16 cellular contexts compared by ENCODE assay signal in the genomic region with DNA sequence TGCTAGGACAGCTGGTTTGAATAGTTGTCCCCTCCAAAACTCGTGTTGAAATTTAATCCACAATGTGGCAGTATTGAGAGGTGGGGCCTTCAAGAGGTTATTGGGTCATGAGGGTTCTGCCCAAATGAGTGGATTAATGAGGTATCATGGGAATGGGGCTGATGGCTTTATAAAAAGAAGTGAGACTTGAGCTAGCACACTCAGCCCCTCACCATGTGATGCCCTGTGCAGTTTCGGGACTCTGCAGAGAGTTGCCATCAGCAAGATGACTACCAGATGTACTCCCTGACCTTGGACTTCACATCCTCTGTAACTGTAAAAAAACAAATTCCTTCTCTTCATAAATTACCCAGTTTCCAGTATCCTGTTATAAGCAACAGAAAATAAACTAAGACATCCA. TPM values are rescaled to one million over a fixed set of nuclear protein-coding genes. Genes with fewer than 3 reads are reported as not detected.
DNase-seq lines count a peak whose midpoint lies in the region; ATAC-seq and TF ChIP-seq lines count a peak whose summit lies in the region.
"Had no signal": no experiment of that assay in that cellular context is flagged by ENCODE, and none has a peak within 500 bp of the region (broad histone marks: within the 10 kb centered on the region; RNA-seq: fewer than 3 reads in every experiment).

No MANE protein-coding gene starts in this region.

- no peak for ATAC-seq in stimulated activated effector memory CD8-positive, alpha-beta T cell treated with anti-CD3 and anti-CD28 coated beads, Interleukin-12 subunit alpha, Interleukin-12 subunit beta, amount 100 ng/mL, for 72 hours
- no peak for ATAC-seq in left lobe of liver
- ATAC-seq: CD8-positive, alpha-beta T cell; GM12878 had no signal

- H3K4me3 ChIP-seq in HFF-Myc (replicated peaks; ENCODE audit: low read depth, low read length), result no peak overlapping the region
- H3K4me3 ChIP-seq in fibroblast of villous mesenchyme (ENCODE audit: low read depth, low read length), result no peak overlapping the region
- H3K4me3 ChIP-seq: BLaER1 treated with 17β-estradiol and CSF1 and Interleukin-3, amounts not matched to agents 10 nM and 100 nM; GM12878 had no signal

- H3K36me3 Mint-ChIP-seq in stimulated activated effector memory CD8-positive, alpha-beta T cell treated with anti-CD3 and anti-CD28 coated beads, Interleukin-12 subunit alpha, Interleukin-12 subunit beta, amount 100 ng/mL, for 72 hours, result peaks cover 31% of the 10 kb centered on the region
- H3K36me3 Mint-ChIP-seq in activated naive CD8-positive, alpha-beta T cell treated with anti-CD3 and anti-CD28 coated beads for 36 hours, result peaks cover 17% of the 10 kb centered on the region

- DNase-seq in HFF-Myc (ENCODE audit: extremely low read depth, low read depth), result peak; percentile 41
- DNase-seq in fibroblast of villous mesenchyme (ENCODE audit: low read depth), result peak; percentile 16
- DNase-seq in stimulated activated effector memory CD8-positive, alpha-beta T cell treated with anti-CD3 and anti-CD28 coated beads, Interleukin-12 subunit alpha, Interleukin-12 subunit beta, amount 100 ng/mL, for 72 hours (ENCODE audit: low spot score in 2 of 2), result no peak
- DNase-seq in left lobe of liver (ENCODE audit: low spot score), result no peak
- no peak for DNase-seq in NOMO-1 treated with dmso at 0.1 percent for 144 hours (lab: John Stamatoyannopoulos, UW; ENCODE audit: unreplicated experiment)
- no peak for DNase-seq in activated naive CD8-positive, alpha-beta T cell treated with anti-CD3 and anti-CD28 coated beads for 36 hours
- DNase-seq: Calu3; CD8-positive, alpha-beta T cell; DMS79 treated with DMSO at 0.1 percent for 48 hours; EL; GOT3; H9; IMR-90 had no signal

- H3K4me1 Mint-ChIP-seq in stimulated activated effector memory CD8-positive, alpha-beta T cell treated with anti-CD3 and anti-CD28 coated beads, Interleukin-12 subunit alpha, Interleukin-12 subunit beta, amount 100 ng/mL, for 72 hours, result peaks cover under 1% of the 10 kb centered on the region
- peaks cover 7% of the 10 kb centered on the region for H3K4me1 Mint-ChIP-seq in activated naive CD8-positive, alpha-beta T cell treated with anti-CD3 and anti-CD28 coated beads for 36 hours

- H3K27ac Mint-ChIP-seq in stimulated activated effector memory CD8-positive, alpha-beta T cell treated with anti-CD3 and anti-CD28 coated beads, Interleukin-12 subunit alpha, Interleukin-12 subunit beta, amount 100 ng/mL, for 72 hours, result peak overlapping the region; percentile 8
- H3K27ac Mint-ChIP-seq in activated naive CD8-positive, alpha-beta T cell treated with anti-CD3 and anti-CD28 coated beads for 36 hours, result no peak overlapping the region
- H3K27ac Mint-ChIP-seq: B cell; CD8-positive, alpha-beta T cell; H9 had no signal

- H3K27me3 Mint-ChIP-seq in activated naive CD8-positive, alpha-beta T cell treated with anti-CD3 and anti-CD28 coated beads for 36 hours, result no peaks in the 10 kb centered on the region
- H3K27me3 Mint-ChIP-seq: B cell had no signal

- H3K9me3 Mint-ChIP-seq in stimulated activated effector memory CD8-positive, alpha-beta T cell treated with anti-CD3 and anti-CD28 coated beads, Interleukin-12 subunit alpha, Interleukin-12 subunit beta, amount 100 ng/mL, for 72 hours, result no peaks in the 10 kb centered on the region
- no peaks in the 10 kb centered on the region for H3K9me3 Mint-ChIP-seq in activated naive CD8-positive, alpha-beta T cell treated with anti-CD3 and anti-CD28 coated beads for 36 hours
- H3K9me3 Mint-ChIP-seq: CD8-positive, alpha-beta T cell; H9 had no signal

- TF ChIP-seq CTCF in HFF-Myc (IDR thresholded peaks at IDR 0.05; ENCODE audit: low read depth, low read length, missing control alignments) (no peak), fibroblast of villous mesenchyme (IDR thresholded peaks at IDR 0.05; ENCODE audit: insufficient read depth, low read depth, low read length) (no peak)

- no peak overlapping the region for H3K4me3 Mint-ChIP-seq in stimulated activated effector memory CD8-positive, alpha-beta T cell treated with anti-CD3 and anti-CD28 coated beads, Interleukin-12 subunit alpha, Interleukin-12 subunit beta, amount 100 ng/mL, for 72 hours
- H3K4me3 Mint-ChIP-seq in activated naive CD8-positive, alpha-beta T cell treated with anti-CD3 and anti-CD28 coated beads for 36 hours, result no peak overlapping the region
- H3K4me3 Mint-ChIP-seq: B cell; CD8-positive, alpha-beta T cell; H9 had no signal

RNA-seq across cellular contexts. Expression of a gene that starts 33.1 kb away (rescaled TPM):
- total RNA-seq in fibroblast of villous mesenchyme, result 29.0 and 45.3 TPM in 2 replicates
- 8.0 TPM for total RNA-seq in left lobe of liver
- total RNA-seq in activated naive CD8-positive, alpha-beta T cell treated with anti-CD3 and anti-CD28 coated beads for 36 hours, result 10 to 100 TPM; 18.3 to 18.8 TPM

Comparison
In these comparisons a context has a peak if more than half of its experiments do, and no peak if none do; other contexts are left out.
1. DNase-seq: peak in HFF-Myc (single experiment) and fibroblast of villous mesenchyme (single experiment); none in stimulated activated effector memory CD8-positive, alpha-beta T cell treated with anti-CD3 and anti-CD28 coated beads, Interleukin-12 subunit alpha, Interleukin-12 subunit beta, amount 100 ng/mL, for 72 hours (0 of 2), left lobe of liver (single experiment), NOMO-1 treated with dmso at 0.1 percent for 144 hours (single experiment) and activated naive CD8-positive, alpha-beta T cell treated with anti-CD3 and anti-CD28 coated beads for 36 hours (single experiment).